In the genomic region with DNA sequence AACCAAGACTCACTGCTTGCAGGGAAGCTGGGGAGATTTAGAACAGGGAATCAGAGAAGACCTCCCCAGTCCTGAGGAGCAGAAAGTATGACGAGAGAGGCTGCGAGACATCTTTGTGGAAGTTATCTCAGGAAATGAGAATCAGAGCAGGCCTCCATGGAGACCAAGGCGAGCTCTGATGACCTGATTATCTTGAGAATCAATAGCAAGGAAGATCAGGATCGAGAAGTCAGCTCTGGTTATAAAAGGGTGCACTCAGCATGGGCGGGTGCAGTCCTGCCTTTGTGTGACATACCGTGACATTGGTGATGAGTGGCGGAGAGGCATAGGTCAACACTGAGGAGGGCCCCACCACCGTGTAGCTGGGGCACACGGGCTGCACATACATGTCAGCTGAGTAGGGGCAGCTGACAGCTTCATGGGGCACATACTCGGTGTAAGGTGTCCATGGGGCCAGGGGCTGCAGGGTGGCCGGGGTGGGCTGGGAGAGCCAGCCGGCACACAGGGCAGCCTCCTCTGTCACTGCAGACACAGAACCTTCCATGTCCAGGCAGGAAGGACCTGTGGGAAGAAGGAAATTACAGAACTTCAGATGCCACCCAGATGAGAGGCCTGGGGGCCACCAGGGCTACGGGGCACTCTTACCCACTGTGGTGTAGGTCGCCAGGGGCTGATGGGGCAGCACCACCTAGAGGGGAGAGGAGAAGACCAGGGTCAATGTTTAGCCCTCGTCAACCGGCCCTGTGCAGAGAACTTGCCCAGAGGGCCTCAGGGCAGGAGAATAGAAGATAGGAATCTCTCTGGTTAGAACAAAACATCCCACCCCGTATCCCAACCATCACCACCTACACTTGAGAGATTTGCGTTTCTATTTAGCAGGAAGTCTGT, we compare ENCODE assay signal across 1 cellular context.
TF ChIP-seq lines count a peak whose summit lies in the region.

No MANE protein-coding gene starts in this region.

TF ChIP-seq in A549, 52 proteins besides CTCF, POLR2A, EP300 and RAD21:
- TF ChIP-seq ELK1 (IDR thresholded peaks at IDR 0.05; ENCODE audit: low read depth, low read length) = no peak
- no peak for TF ChIP-seq ESRRA (IDR thresholded peaks at IDR 0.05; ENCODE audit: borderline replicate concordance, low read length)
- TF ChIP-seq ATOH8 (CRISPR knock-in tag; IDR thresholded peaks at IDR 0.05; ENCODE audit: low read depth) = no peak
- no peak for TF ChIP-seq HMGXB4 (CRISPR knock-in tag; IDR thresholded peaks at IDR 0.05; ENCODE audit: borderline replicate concordance)
- TF ChIP-seq NR3C1 (IDR thresholded peaks at IDR 0.05) = no peak
- TF ChIP-seq ZC3H11A (IDR thresholded peaks at IDR 0.05) = no peak
- no peak for TF ChIP-seq JUN (IDR thresholded peaks at IDR 0.05)
- TF ChIP-seq, protein P1, sequence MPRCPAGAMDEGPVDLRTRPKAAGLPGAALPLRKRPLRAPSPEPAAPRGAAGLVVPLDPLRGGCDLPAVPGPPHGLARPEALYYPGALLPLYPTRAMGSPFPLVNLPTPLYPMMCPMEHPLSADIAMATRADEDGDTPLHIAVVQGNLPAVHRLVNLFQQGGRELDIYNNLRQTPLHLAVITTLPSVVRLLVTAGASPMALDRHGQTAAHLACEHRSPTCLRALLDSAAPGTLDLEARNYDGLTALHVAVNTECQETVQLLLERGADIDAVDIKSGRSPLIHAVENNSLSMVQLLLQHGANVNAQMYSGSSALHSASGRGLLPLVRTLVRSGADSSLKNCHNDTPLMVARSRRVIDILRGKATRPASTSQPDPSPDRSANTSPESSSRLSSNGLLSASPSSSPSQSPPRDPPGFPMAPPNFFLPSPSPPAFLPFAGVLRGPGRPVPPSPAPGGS (IDR thresholded peaks at IDR 0.05) = no peak
